In the genomic region with DNA sequence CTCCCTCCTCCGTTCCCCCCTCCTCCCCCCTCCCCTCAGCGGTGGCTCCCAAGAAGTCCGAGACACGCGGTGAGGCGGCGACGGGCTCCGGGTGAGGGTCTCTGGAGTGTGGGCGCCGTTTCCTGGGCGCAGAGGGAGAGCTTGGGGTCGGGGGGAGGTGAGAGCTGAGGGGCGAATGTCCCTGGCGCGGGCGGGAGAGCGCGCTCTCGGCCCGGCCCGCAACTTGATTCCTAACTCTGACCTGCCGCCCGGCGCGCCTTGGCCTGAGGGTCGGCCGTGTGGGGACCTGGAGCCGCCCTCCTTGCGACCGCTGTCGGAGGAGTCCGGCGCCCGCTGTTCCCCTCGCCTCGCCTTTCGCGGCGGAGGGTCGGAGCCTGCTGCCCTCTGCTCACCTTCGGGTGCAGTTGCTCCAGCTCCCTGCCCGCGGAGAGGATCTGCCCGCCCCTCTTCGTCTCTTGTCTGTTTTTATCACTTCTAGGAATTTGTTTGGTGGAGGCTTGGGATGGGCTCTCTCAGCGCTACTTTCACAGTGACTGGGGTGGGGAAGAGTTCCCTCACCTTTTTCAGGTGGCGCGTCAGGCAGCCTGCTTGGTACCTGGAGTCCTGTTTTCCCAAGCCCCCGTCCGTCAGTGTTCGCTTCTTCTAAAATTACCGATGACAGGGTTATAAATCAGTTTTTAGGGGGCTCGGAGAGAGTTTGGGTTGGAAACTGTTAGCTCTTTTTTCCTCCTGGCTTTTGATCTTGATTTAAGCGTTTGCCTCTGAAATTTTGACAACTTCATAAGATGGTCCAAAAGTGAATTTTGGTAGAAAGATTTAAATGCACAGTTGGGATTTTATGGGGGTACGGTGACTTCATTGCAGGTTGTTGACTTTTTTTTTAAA, we compare ENCODE assay signal across 8 cellular contexts. TPM values are rescaled to one million over a fixed set of nuclear protein-coding genes. Genes with fewer than 3 reads are reported as not detected.
DNase-seq lines count a peak whose midpoint lies in the region; ATAC-seq and TF ChIP-seq lines count a peak whose summit lies in the region.

No MANE protein-coding gene starts in this region.

- H3K27me3 ChIP-seq in RWPE2 (ENCODE audit: insufficient read depth, poor library complexity, severe bottlenecking) (no peaks in the 10 kb centered on the region), left lung (no peaks in the 10 kb centered on the region)

- intact Hi-C loops in left lung (cut with DNase I): no loop called here

- ATAC-seq in HG03342 (IDR thresholded peaks at IDR 0.05; ENCODE audit: unreplicated experiment) (peak; percentile 36), RWPE2 (ENCODE audit: low read depth) (peak; percentile 47), left lung (peak; percentile 59)

- peak; percentile 69 for DNase-seq in COLO668 (lab: John Stamatoyannopoulos, UW; ENCODE audit: unreplicated experiment)
- DNase-seq in GM19240 (ENCODE audit: insufficient read length, low spot score): peak; percentile 18
- DNase-seq in RWPE2 (ENCODE audit: low spot score): no peak
- DNase-seq in cardiac fibroblast (ENCODE audit: low read depth in 2 of 2): peak in 1 of 2 donors; percentile 31
- DNase-seq in left lung: peak; percentile 37 to 90
- peak in 5 of 6 experiments; percentile 12 to 65 (median 17) for DNase-seq in stimulated activated naive CD4-positive, alpha-beta T cell (lab: John Stamatoyannopoulos, UW)
- DNase-seq in SHP77 treated with DMSO at 0.1 percent for 48 hours (lab: John Stamatoyannopoulos, UW): no peak

- peak overlapping the region; percentile 75 for H3K27ac ChIP-seq in RWPE2 (ENCODE audit: poor library complexity, severe bottlenecking)
- H3K27ac ChIP-seq in left lung: peak overlapping the region; percentile 94 to 97

- H3K4me1 ChIP-seq in RWPE2 (ENCODE audit: insufficient read depth, poor library complexity, severe bottlenecking): peaks cover 18% of the 10 kb centered on the region
- H3K4me1 ChIP-seq in left lung: peaks cover 5 to 53% of the 10 kb centered on the region in 2 donors

- H3K36me3 ChIP-seq in RWPE2 (ENCODE audit: low read depth) (peaks cover 24% of the 10 kb centered on the region), left lung (no peaks in the 10 kb centered on the region)

- TF ChIP-seq CTCF in RWPE2 (IDR thresholded peaks at IDR 0.05; ENCODE audit: poor library complexity, severe bottlenecking) (no peak), cardiac fibroblast (IDR thresholded peaks at IDR 0.05; ENCODE audit: low read depth, low read length) (no peak), left lung (IDR thresholded peaks at IDR 0.05) (no peak)

- H3K4me3 ChIP-seq in RWPE2 (ENCODE audit: severe bottlenecking) (peak overlapping the region; percentile 86), cardiac fibroblast (replicated peaks in 1 of 2; ENCODE audit: low read depth in 2 of 2, low read length in 2 of 2) (peak overlapping the region; percentile 94 to 97), left lung (peak overlapping the region; percentile 87 to 93)

- H3K9me3 ChIP-seq in RWPE2 (ENCODE audit: severe bottlenecking) (no peaks in the 10 kb centered on the region), left lung (no peaks in the 10 kb centered on the region)

RNA-seq across cellular contexts. Expression of a gene that starts 0.5 kb away (rescaled TPM):
- total RNA-seq in left lung: 10 to 100 TPM; 52.9 to 66.8 TPM

Comparison
In these comparisons a context has a peak if more than half of its experiments do, and no peak if none do; other contexts are left out.
1. DNase-seq: peak in COLO668 (single experiment), GM19240 (single experiment), left lung (2 of 2) and stimulated activated naive CD4-positive, alpha-beta T cell (5 of 6); none in RWPE2 (single experiment) and SHP77 treated with DMSO at 0.1 percent for 48 hours (single experiment).
2. Peak in every context shown above with its lines, with median percentiles within 50 percentile points of each other: ATAC-seq and H3K4me3 ChIP-seq.